12 cellular contexts compared by ENCODE assay signal in genomic region chr16:70418274-70418992, GRCh38. TPM values are rescaled to one million over a fixed set of nuclear protein-coding genes. Genes with fewer than 3 reads are reported as not detected.
DNase-seq lines count a peak whose midpoint lies in the region; ATAC-seq, FAIRE-seq and TF ChIP-seq lines count a peak whose summit lies in the region.
"Had no signal": no experiment of that assay in that cellular context is flagged by ENCODE, and none has a peak within 500 bp of the region (broad histone marks: within the 10 kb centered on the region; RNA-seq: fewer than 3 reads in every experiment).

No MANE protein-coding gene starts in this region.

- WGBS in K562 (ENCODE audit: insufficient coverage, low coverage, missing lambda C conversion rate): 54% methylated on average over 13 of the region's 13 CpGs

- H3K79me2 ChIP-seq in SU-DHL-6 (ENCODE audit: insufficient read depth, low read length) (peaks cover 32% of the 10 kb centered on the region; the same call in 1 of the 2 replicates), K562 (ENCODE audit: control insufficient read depth, insufficient read depth, low read length) (peaks cover 96% of the 10 kb centered on the region)

- TF ChIP-seq RAD21 in K562 (CRISPR knock-in tag; conservative IDR thresholded peaks at IDR 0.05 in 1 of 2, IDR thresholded peaks at IDR 0.05 in 1 of 2): no peak

- CTCF ChIA-PET in K562 (lab: Yijun Ruan, JAX; ENCODE audit: low intra/inter-chr PET ratio): no interaction called here

- H3K9me1 ChIP-seq in K562 (ENCODE audit: control insufficient read depth, insufficient read depth, low read length): peaks cover 22% of the 10 kb centered on the region

- H3K27ac ChIP-seq in SU-DHL-6 (ENCODE audit: low read depth, low read length): peak overlapping the region; percentile 76
- peak overlapping the region; percentile 15 for H3K27ac ChIP-seq in K562 (ENCODE audit: extremely low read depth, low read depth, low read length)
- no peak overlapping the region for H3K27ac ChIP-seq in breast epithelium
- H3K27ac ChIP-seq: colonic mucosa had no signal

- H3K27me3 ChIP-seq in SU-DHL-6 (ENCODE audit: low read length) (no peaks in the 10 kb centered on the region), K562 (ENCODE audit: control insufficient read depth in 2 of 2, insufficient read depth in 2 of 2, low read length in 2 of 2) (no peaks in the 10 kb centered on the region), breast epithelium (no peaks in the 10 kb centered on the region)
- H3K27me3 ChIP-seq: colonic mucosa, Peyer's patch had no signal

- POLR2A ChIA-PET in K562 (lab: Yijun Ruan, JAX): interaction anchor here (0.6 to 2.6 kb wide), 6 partner anchors 9 to 107 kb away, joined by 3 to 14 read pairs (median 4); partner anchors contain the start of gene FCSK

- H3K36me3 ChIP-seq in SU-DHL-6 (ENCODE audit: low read length) (no peaks in the 10 kb centered on the region), K562 (ENCODE audit: control insufficient read depth, insufficient read depth, low read length) (peaks cover 84% of the 10 kb centered on the region), breast epithelium (no peaks in the 10 kb centered on the region)
- H3K36me3 ChIP-seq: colonic mucosa, Peyer's patch had no signal

- no peaks in the 10 kb centered on the region for H3K9me2 ChIP-seq in SU-DHL-6 (replicated peaks; ENCODE audit: insufficient read depth, low read length)

- intact Hi-C loops in Right ventricle myocardium inferior (cut with DNase I): no loop called here
- intact Hi-C loops in Right ventricle myocardium superior (cut with DNase I): no loop called here
- intact Hi-C loops in K562 (cut with micrococcal nuclease): no loop called here
- intact Hi-C loops in breast epithelium (cut with DNase I; ENCODE audit: low total_unique reads): no loop called here

- H4K20me1 ChIP-seq in SU-DHL-6 (ENCODE audit: low read depth, low read length) (no peaks in the 10 kb centered on the region), K562 (replicated peaks; ENCODE audit: control insufficient read depth, insufficient read depth, low read length) (peaks cover 24% of the 10 kb centered on the region)

- H3K4me1 ChIP-seq in K562 (replicated peaks in 1 of 2; ENCODE audit: control insufficient read depth in 2 of 2, insufficient read depth in 2 of 2, low read length in 2 of 2) (peaks cover 88 to 90% of the 10 kb centered on the region in 2 experiments), breast epithelium (no peaks in the 10 kb centered on the region)

- TF ChIP-seq CTCF in SU-DHL-6 (IDR thresholded peaks at IDR 0.05; ENCODE audit: insufficient read depth, low read length, poor library complexity, severe bottlenecking): no peak
- TF ChIP-seq CTCF in K562 (IDR thresholded peaks at IDR 0.05 in 2 of 3, conservative IDR thresholded peaks at IDR 0.05 in 1 of 3; ENCODE audit: insufficient read depth in 2 of 3, low read depth in 1 of 3, low read length in 3 of 3): no peak
- no peak for TF ChIP-seq CTCF in breast epithelium (IDR thresholded peaks at IDR 0.05)

- ATAC-seq in Right ventricle myocardium inferior: no peak
- ATAC-seq in Right ventricle myocardium superior (ENCODE audit: poor library complexity): no peak
- ATAC-seq in K562: no peak
- ATAC-seq in GM18873 (IDR thresholded peaks at IDR 0.05; ENCODE audit: low FRiP score, unreplicated experiment): no peak

- peak overlapping the region; percentile 22 for H3K4me2 ChIP-seq in SU-DHL-6 (ENCODE audit: low read depth, low read length, poor library complexity, severe bottlenecking)
- peak overlapping the region; percentile 20; the same call in 1 of the 2 replicates for H3K4me2 ChIP-seq in K562 (ENCODE audit: insufficient read depth, low read length)

- H3K9ac ChIP-seq in SU-DHL-6 (ENCODE audit: low read length): peak overlapping the region; percentile 17
- H3K9ac ChIP-seq in K562 (ENCODE audit: insufficient read depth in 1 of 2, low read depth in 2 of 2, low read length in 2 of 2): peak overlapping the region in 1 of 2 experiments; percentile 65; a peak in 2 of 4 replicates

- BruUV-seq in K562 (replicated peaks; lab: Mats Ljungman, UMichigan): no TSS peak

- no peak for TF ChIP-seq EP300 in K562 (IDR thresholded peaks at IDR 0.05; ENCODE audit: low read length)

- H3K9me3 ChIP-seq in SU-DHL-6 (ENCODE audit: insufficient read depth, low read length) (no peaks in the 10 kb centered on the region), K562 (replicated peaks; ENCODE audit: control insufficient read depth, insufficient read depth, low read depth, low read length) (no peaks in the 10 kb centered on the region), breast epithelium (no peaks in the 10 kb centered on the region)
- H3K9me3 ChIP-seq: colonic mucosa, Peyer's patch had no signal

- H2AFZ ChIP-seq in SU-DHL-6 (ENCODE audit: low read depth, low read length, severe bottlenecking) (no peak overlapping the region), K562 (ENCODE audit: low read depth, low read length) (no peak overlapping the region)

- H3F3A ChIP-seq in SU-DHL-6 (ENCODE audit: insufficient read depth): peaks cover 18% of the 10 kb centered on the region; the same call in 1 of the 2 replicates

- H3K4me3 ChIP-seq in SU-DHL-6 (ENCODE audit: insufficient read depth, low read length, poor library complexity, severe bottlenecking) (no peak overlapping the region), K562 (no peak overlapping the region), breast epithelium (no peak overlapping the region)
- H3K4me3 ChIP-seq: colonic mucosa, Peyer's patch had no signal

- in situ Hi-C loops in K562 (cut with MboI): no loop called here

- TF ChIP-seq POLR2A in K562 (conservative IDR thresholded peaks at IDR 0.05) (no peak), breast epithelium (IDR thresholded peaks at IDR 0.05) (no peak)

- FAIRE-seq in K562 (lab: Jason Lieb, UNC): no peak
- FAIRE-seq: islet of Langerhans had no signal

- DNase-seq in Right ventricle myocardium inferior (ENCODE audit: missing footprints) (peak; percentile 18), Right ventricle myocardium superior (no peak), K562 (ENCODE audit: extremely low read depth in 1 of 4, low spot score in 3 of 4) (no peak), cerebellum (ENCODE audit: low spot score) (no peak), breast epithelium (ENCODE audit: low spot score in 2 of 2) (no peak)
- DNase-seq in stimulated activated naive CD4-positive, alpha-beta T cell treated with Interleukin-2 at 50 U/mL for 16 hours (lab: John Stamatoyannopoulos, UW): peak; percentile 6
- DNase-seq: activated effector memory CD4-positive, alpha-beta T cell treated with anti-CD3 and anti-CD28 coated beads, Interleukin-2, amount 50 U/mL, for 16 hours; colonic mucosa; Peyer's patch had no signal

TF ChIP-seq in K562, 482 proteins besides CTCF, POLR2A, EP300 and RAD21:
- TF ChIP-seq POLR2G (IDR thresholded peaks at IDR 0.05; ENCODE audit: low read depth, low read length): 0 out of 2 replicates have a peak, but pooled peaks have one; percentile 16
- TF ChIP-seq ZNF3 (CRISPR knock-in tag; IDR thresholded peaks at IDR 0.05): no peak
- TF ChIP-seq EGR1 (conservative IDR thresholded peaks at IDR 0.05): peak; percentile 33; the same call in 1 of the 2 replicates
TF ChIP-seq in K562: peak in this region for 2.

RNA-seq across cellular contexts. Expression of gene ST3GAL2, which starts 20.5 kb away (rescaled TPM):
- 25.6 TPM for total RNA-seq in Right ventricle myocardium inferior
- total RNA-seq in Right ventricle myocardium superior: 19.6 TPM
- 87.4 and 216 TPM in 2 replicates for total RNA-seq in K562 (2011; cell fraction: chromatin; rRNA removed; ENCODE audit: low replicate concordance)
- total RNA-seq in K562 (2011; cell fraction: nucleolus; rRNA removed): 182 and 184 TPM in 2 replicates
- total RNA-seq in K562 (2011; cell fraction: nucleoplasm; rRNA removed): 128 and 145 TPM in 2 replicates
- 75.5 and 95.5 TPM in 2 replicates for total RNA-seq in K562 (2014; rRNA removed)
- 23.7 and 31.8 TPM in 2 replicates for total RNA-seq in K562 (2014; rRNA removed; fragmentation: Illumina TruSeq; extraction: Trizol)
- total RNA-seq in K562 (2015; rRNA removed; fragmentation: Illumina TruSeq; extraction: Trizol): 48.9 and 53.8 TPM in 2 replicates
- 98.9 and 108 TPM in 2 replicates for total RNA-seq in K562 (2021)
- 34.3 and 40.9 TPM in 2 replicates for polyA plus RNA-seq in K562 (2011; rRNA removed)
- 50.0 and 87.1 TPM in 2 replicates for polyA plus RNA-seq in K562 (2011; cell fraction: cytosol; rRNA removed)
- 25.8 and 38.5 TPM in 2 replicates for polyA plus RNA-seq in K562 (2011; cell fraction: nucleus; rRNA removed)
- 67.8 and 92.0 TPM in 2 replicates for polyA plus RNA-seq in K562 (2012)
- polyA plus RNA-seq in K562 (2014; fragmentation: Illumina TruSeq; extraction: Trizol): 25.1 and 50.7 TPM in 2 replicates
- 1 to 10 TPM; 1.5 to 2.4 TPM for polyA plus RNA-seq in K562 (2014; fragmentation: Nextera tagmentation; extraction: Ambion mirVana)
- 50.5 and 57.8 TPM in 2 replicates for polyA plus RNA-seq in K562 (2014; rRNA removed)
- 57.6 and 96.4 TPM in 2 replicates for polyA minus RNA-seq in K562 (2011; rRNA and poly(A)+ RNA removed)
- polyA minus RNA-seq in K562 (2011; cell fraction: cytosol; rRNA and poly(A)+ RNA removed): 126 and 151 TPM in 2 replicates
- 24.9 and 34.4 TPM in 2 replicates for polyA minus RNA-seq in K562 (2011; cell fraction: nucleus; rRNA and poly(A)+ RNA removed)
- 30.3 TPM for total RNA-seq in cerebellum
- total RNA-seq in breast epithelium: 10 to 100 TPM in 2 of 3 donors, 1 to 10 TPM in 1; 7.8 to 13.4 (median 11.5) TPM

RNA-seq across cellular contexts. Expression of gene FCSK, which starts 36.0 kb away (rescaled TPM):
- total RNA-seq in Right ventricle myocardium inferior (7.5 TPM), Right ventricle myocardium superior (8.0 TPM), K562 (2014; rRNA removed) (12.6 and 15.6 TPM in 2 replicates), K562 (2014; rRNA removed; fragmentation: Illumina TruSeq; extraction: Trizol) (4.7 and 6.9 TPM in 2 replicates), K562 (2015; rRNA removed; fragmentation: Illumina TruSeq; extraction: Trizol) (7.4 and 7.7 TPM in 2 replicates), K562 (2021) (18.6 and 19.0 TPM in 2 replicates), cerebellum (9.5 TPM), breast epithelium (10 to 100 TPM; 10.7 to 27.8 (median 18.0) TPM)
- total RNA-seq in K562 (2011; cell fraction: chromatin; rRNA removed; ENCODE audit: low replicate concordance): 66.2 and 212 TPM in 2 replicates
- 117 and 131 TPM in 2 replicates for total RNA-seq in K562 (2011; cell fraction: nucleolus; rRNA removed)
- 80.1 and 84.7 TPM in 2 replicates for total RNA-seq in K562 (2011; cell fraction: nucleoplasm; rRNA removed)
- polyA plus RNA-seq in K562 (2011; rRNA removed) (13.5 and 22.6 TPM in 2 replicates), K562 (2014; fragmentation: Illumina TruSeq; extraction: Trizol) (8.3 and 9.1 TPM in 2 replicates), K562 (2014; fragmentation: Nextera tagmentation; extraction: Ambion mirVana) (1 to 10 TPM in 1 of 2 experiments, under 1 TPM in 1; 0.92 to 1.1 TPM), K562 (2014; rRNA removed) (15.1 and 19.9 TPM in 2 replicates)
- polyA plus RNA-seq in K562 (2011; cell fraction: cytosol; rRNA removed): 16.3 and 19.3 TPM in 2 replicates
- polyA plus RNA-seq in K562 (2011; cell fraction: nucleus; rRNA removed): 115 and 146 TPM in 2 replicates
- 10.0 and 16.5 TPM in 2 replicates for polyA plus RNA-seq in K562 (2012)
- polyA minus RNA-seq in K562 (2011; rRNA and poly(A)+ RNA removed): 7.5 and 9.5 TPM in 2 replicates
- 8.0 and 12.0 TPM in 2 replicates for polyA minus RNA-seq in K562 (2011; cell fraction: cytosol; rRNA and poly(A)+ RNA removed)
- 25.0 and 31.0 TPM in 2 replicates for polyA minus RNA-seq in K562 (2011; cell fraction: nucleus; rRNA and poly(A)+ RNA removed)

Comparison
In these comparisons a context has a peak if more than half of its experiments do, and no peak if none do; other contexts are left out.
1. DNase-seq: peak in Right ventricle myocardium inferior (single experiment) and stimulated activated naive CD4-positive, alpha-beta T cell treated with Interleukin-2 at 50 U/mL for 16 hours (single experiment); none in Right ventricle myocardium superior (single experiment), K562 (0 of 4), cerebellum (single experiment) and breast epithelium (0 of 2).
2. H3K27ac ChIP-seq: peak in SU-DHL-6 (single experiment) and K562 (single experiment); none in breast epithelium (0 of 2).